8 cellular contexts compared by ENCODE assay signal in genomic region chr22:23565288-23565941, GRCh38. TPM values are rescaled to one million over a fixed set of nuclear protein-coding genes. Genes with fewer than 3 reads are reported as not detected.
DNase-seq lines count a peak whose midpoint lies in the region; ATAC-seq lines count a peak whose summit lies in the region.

No MANE protein-coding gene starts in this region.

- DNase-seq in DMS79 treated with DMSO at 0.1 percent for 48 hours (lab: John Stamatoyannopoulos, UW) = peak; percentile 4
- no peak for DNase-seq in DMS79 (lab: John Stamatoyannopoulos, UW)
- DNase-seq in NCI-H345 (lab: John Stamatoyannopoulos, UW) = peak; percentile 43
- DNase-seq in dermis blood vessel endothelial cell = peak; percentile 25
- DNase-seq in natural killer cell treated with Interleukin-12 subunit alpha and Interleukin-12 subunit beta and Interleukin-15 and Interleukin-18, amount 100 ng/mL, for 72 hours (ENCODE audit: low spot score) = no peak
- DNase-seq in LoVo (ENCODE audit: low spot score) = no peak
- no peak for DNase-seq in amniotic stem cell (lab: John Stamatoyannopoulos, UW)
- no peak for DNase-seq in AG08395 (ENCODE audit: low spot score)

- peak overlapping the region; percentile 65 for H3K4me3 Mint-ChIP-seq in natural killer cell treated with Interleukin-12 subunit alpha and Interleukin-12 subunit beta and Interleukin-15 and Interleukin-18, amount 100 ng/mL, for 72 hours

- peak in 1 of 2 donors; percentile 56 for ATAC-seq in natural killer cell treated with Interleukin-12 subunit alpha and Interleukin-12 subunit beta and Interleukin-15 and Interleukin-18, amount 100 ng/mL, for 72 hours

- peaks cover 5 to 13% of the 10 kb centered on the region in 2 donors for H3K27me3 Mint-ChIP-seq in natural killer cell treated with Interleukin-12 subunit alpha and Interleukin-12 subunit beta and Interleukin-15 and Interleukin-18, amount 100 ng/mL, for 72 hours

- no peaks in the 10 kb centered on the region for H3K9me3 Mint-ChIP-seq in natural killer cell treated with Interleukin-12 subunit alpha and Interleukin-12 subunit beta and Interleukin-15 and Interleukin-18, amount 100 ng/mL, for 72 hours

- peak overlapping the region in 1 of 2 donors; percentile 16 for H3K27ac Mint-ChIP-seq in natural killer cell treated with Interleukin-12 subunit alpha and Interleukin-12 subunit beta and Interleukin-15 and Interleukin-18, amount 100 ng/mL, for 72 hours

- H3K4me1 Mint-ChIP-seq in natural killer cell treated with Interleukin-12 subunit alpha and Interleukin-12 subunit beta and Interleukin-15 and Interleukin-18, amount 100 ng/mL, for 72 hours (ENCODE audit: low read depth in 2 of 2) = peaks cover 5 to 6% of the 10 kb centered on the region in 2 donors

- no peaks in the 10 kb centered on the region for H3K36me3 Mint-ChIP-seq in natural killer cell treated with Interleukin-12 subunit alpha and Interleukin-12 subunit beta and Interleukin-15 and Interleukin-18, amount 100 ng/mL, for 72 hours

RNA-seq across cellular contexts. Expression of gene IGLL1, which starts 14.7 kb away (rescaled TPM):
- not detected in 2 replicates for total RNA-seq in dermis blood vessel endothelial cell
- total RNA-seq in natural killer cell treated with Interleukin-12 subunit alpha and Interleukin-12 subunit beta and Interleukin-15 and Interleukin-18, amount 100 ng/mL, for 72 hours = not detected

Comparison
In these comparisons a context has a peak if more than half of its experiments do, and no peak if none do; other contexts are left out.
1. DNase-seq: peak in DMS79 treated with DMSO at 0.1 percent for 48 hours (single experiment), NCI-H345 (single experiment) and dermis blood vessel endothelial cell (single experiment); none in DMS79 (single experiment), natural killer cell treated with Interleukin-12 subunit alpha and Interleukin-12 subunit beta and Interleukin-15 and Interleukin-18, amount 100 ng/mL, for 72 hours (single experiment), LoVo (single experiment), amniotic stem cell (single experiment) and AG08395 (single experiment).